18 cellular contexts compared by ENCODE assay signal in genomic region chr2:170968205-170969003, GRCh38. TPM values are rescaled to one million over a fixed set of nuclear protein-coding genes. Genes with fewer than 3 reads are reported as not detected.
DNase-seq lines count a peak whose midpoint lies in the region; ATAC-seq and TF ChIP-seq lines count a peak whose summit lies in the region.
"Had no signal": no experiment of that assay in that cellular context is flagged by ENCODE, and none has a peak within 500 bp of the region (broad histone marks: within the 10 kb centered on the region; RNA-seq: fewer than 3 reads in every experiment).

No MANE protein-coding gene starts in this region.

- intact Hi-C loops in CD4-positive, alpha-beta T cell (cut with DNase I, micrococcal nuclease) = loop anchor here in 1 of 2 experiments (5.0 kb wide), 1 partner anchor 36 kb away; no protein-coding TSS in a partner anchor
- intact Hi-C loops in Calu3 (cut with micrococcal nuclease; ENCODE audit: unreplicated experiment) = no loop called here

- TF ChIP-seq CTCF in CD4-positive, alpha-beta T cell (IDR thresholded peaks at IDR 0.05) = no peak
- TF ChIP-seq CTCF in Calu3 (IDR thresholded peaks at IDR 0.05; ENCODE audit: unreplicated experiment) (no peak), WTC11 (IDR thresholded peaks at IDR 0.05) (no peak)

- H3K36me3 ChIP-seq in CD8-positive, alpha-beta memory T cell (ENCODE audit: insufficient read depth, low read length) = peaks cover 31% of the 10 kb centered on the region
- H3K36me3 ChIP-seq: colonic mucosa had no signal

- no peak overlapping the region for H3K4me3 Mint-ChIP-seq in CD4-positive, alpha-beta T cell
- H3K4me3 Mint-ChIP-seq in Calu3 (ENCODE audit: low read depth, unreplicated experiment) (no peak overlapping the region), WTC11 (no peak overlapping the region), naive B cell (peak overlapping the region in 1 of 8 donors; percentile 15)
- H3K4me3 Mint-ChIP-seq in CD8-positive, alpha-beta memory T cell = peak overlapping the region in 1 of 7 donors; percentile 41
- H3K4me3 Mint-ChIP-seq: activated naive CD8-positive, alpha-beta T cell treated with anti-CD3 and anti-CD28 coated beads, Interleukin-2, amount 10 ng/mL, durations not matched to agents 7 days and 5 days had no signal

- H3K27ac ChIP-seq in CD4-positive, alpha-beta T cell (ENCODE audit: low read depth, low read length) = no peak overlapping the region
- no peak overlapping the region for H3K27ac ChIP-seq in CD8-positive, alpha-beta memory T cell (ENCODE audit: low read depth, low read length)
- H3K27ac ChIP-seq: colonic mucosa, psoas muscle, upper lobe of right lung had no signal

- no peaks in the 10 kb centered on the region for H3K27me3 ChIP-seq in CD4-positive, alpha-beta T cell (ENCODE audit: control insufficient read depth, insufficient read depth, low read length)
- H3K27me3 ChIP-seq in CD8-positive, alpha-beta memory T cell (ENCODE audit: insufficient read depth, low read length, poor library complexity, severe bottlenecking) = no peaks in the 10 kb centered on the region
- H3K27me3 ChIP-seq: colonic mucosa, upper lobe of right lung had no signal

- peaks cover 5% of the 10 kb centered on the region for H3K4me1 ChIP-seq in CD8-positive, alpha-beta memory T cell (ENCODE audit: insufficient read depth, low read length)
- H3K4me1 ChIP-seq: colonic mucosa, psoas muscle had no signal

- peaks cover 7% of the 10 kb centered on the region for H3K4me1 Mint-ChIP-seq in CD4-positive, alpha-beta T cell (ENCODE audit: low read depth)
- peaks cover 17% of the 10 kb centered on the region for H3K4me1 Mint-ChIP-seq in Calu3 (ENCODE audit: low read depth, unreplicated experiment)
- H3K4me1 Mint-ChIP-seq in WTC11 = peaks cover 30% of the 10 kb centered on the region
- H3K4me1 Mint-ChIP-seq in naive B cell = peaks cover 6 to 10% (median 7%) of the 10 kb centered on the region in 3 donors
- H3K4me1 Mint-ChIP-seq in CD8-positive, alpha-beta memory T cell = peaks cover 6 to 7% (median 6%) of the 10 kb centered on the region in 3 donors

- CTCF ChIA-PET in CD4-positive, alpha-beta T cell (lab: Charles Lee) = interaction anchor here (0.5 kb wide), 1 partner anchor 42 kb away, joined by 3 read pairs; no protein-coding TSS in a partner anchor
- CTCF ChIA-PET in Calu3 (lab: Charles Lee) = interaction anchor here (1.3 kb wide), 1 partner anchor 39 kb away, joined by 5 read pairs; the partner anchor contains the start of gene GORASP2
- CTCF ChIA-PET in WTC11 (lab: Charles Lee) = interaction anchor here (1.2 to 1.6 kb wide), 2 partner anchors 40 to 575 kb away, joined by 3 to 7 read pairs; partner anchors contain the start of gene GORASP2
- CTCF ChIA-PET in CD8-positive, alpha-beta memory T cell (lab: Charles Lee) = interaction anchor here (1.5 kb wide), 1 partner anchor 191 kb away, joined by 3 read pairs; no protein-coding TSS in a partner anchor

- H3K9me3 ChIP-seq in CD4-positive, alpha-beta T cell (ENCODE audit: control insufficient read depth, low read length) = no peaks in the 10 kb centered on the region
- H3K9me3 ChIP-seq in CD8-positive, alpha-beta memory T cell (ENCODE audit: low read length) = no peaks in the 10 kb centered on the region
- H3K9me3 ChIP-seq: colonic mucosa, psoas muscle, upper lobe of right lung had no signal

- no TSS peak for BruUV-seq in Calu3 (replicated peaks; lab: Mats Ljungman, UMichigan)

- no peak for ATAC-seq in CD4-positive, alpha-beta T cell (ENCODE audit: poor library complexity)
- no peak for ATAC-seq in WTC11
- no peak for ATAC-seq in naive B cell (ENCODE audit: low read depth in 2 of 2)
- ATAC-seq: psoas muscle, upper lobe of right lung had no signal

- POLR2A ChIA-PET in CD4-positive, alpha-beta T cell (lab: Charles Lee) = no interaction called here
- POLR2A ChIA-PET in WTC11 (lab: Charles Lee) = no interaction called here
- POLR2A ChIA-PET in CD8-positive, alpha-beta memory T cell (lab: Charles Lee) = no interaction called here

- H3K27ac Mint-ChIP-seq in CD4-positive, alpha-beta T cell = peak overlapping the region; percentile 47
- H3K27ac Mint-ChIP-seq in Calu3 (ENCODE audit: unreplicated experiment) (peak overlapping the region; percentile 74), WTC11 (peak overlapping the region; percentile 67), naive B cell (peak overlapping the region in 4 of 6 donors; percentile 37 to 56 (median 53))
- H3K27ac Mint-ChIP-seq in CD8-positive, alpha-beta memory T cell = peak overlapping the region in 3 of 8 donors; percentile 46 to 83 (median 68)
- H3K27ac Mint-ChIP-seq: activated naive CD8-positive, alpha-beta T cell treated with anti-CD3 and anti-CD28 coated beads, Interleukin-2, amount 10 ng/mL, durations not matched to agents 7 days and 5 days had no signal

- H3K36me3 Mint-ChIP-seq in CD4-positive, alpha-beta T cell (ENCODE audit: low read depth) = peaks cover 44% of the 10 kb centered on the region
- H3K36me3 Mint-ChIP-seq in Calu3 (ENCODE audit: insufficient read depth, unreplicated experiment) = peaks cover 86% of the 10 kb centered on the region
- peaks cover 37% of the 10 kb centered on the region for H3K36me3 Mint-ChIP-seq in WTC11
- H3K36me3 Mint-ChIP-seq in naive B cell = peaks cover 10 to 11% of the 10 kb centered on the region in 2 donors
- H3K36me3 Mint-ChIP-seq in CD8-positive, alpha-beta memory T cell = peaks cover 0 to 48% (median 6%) of the 10 kb centered on the region in 3 donors

- no peak for DNase-seq in CD4-positive, alpha-beta T cell
- no peak for DNase-seq in Calu3
- DNase-seq in WTC11 (ENCODE audit: low spot score) = no peak
- DNase-seq in naive B cell = no peak
- no peak for DNase-seq in CD8-positive, alpha-beta memory T cell
- DNase-seq in RKO (ENCODE audit: low spot score) = no peak
- DNase-seq in NCI-H526 treated with DMSO at 0.1 percent for 48 hours (lab: John Stamatoyannopoulos, UW) = no peak
- DNase-seq: activated CD4-positive, alpha-beta T cell treated with anti-CD3 and anti-CD28 coated beads, Interleukin-2, amount 50 U/mL, for 1 hour; activated CD8-positive, alpha-beta memory T cell treated with anti-CD3 and anti-CD28 coated beads, Interleukin-2, amount 50 U/mL, for 48 hours; activated naive CD8-positive, alpha-beta T cell treated with anti-CD3 and anti-CD28 coated beads, Interleukin-2, amount 10 ng/mL, durations not matched to agents 7 days and 5 days; colonic mucosa; NCI-H146; NCI-H2171 treated with DMSO at 0.1 percent for 48 hours; NCI-H526; psoas muscle; small intestine; SW 1271; upper lobe of right lung had no signal

- H3K9me3 Mint-ChIP-seq in CD4-positive, alpha-beta T cell = no peaks in the 10 kb centered on the region
- no peaks in the 10 kb centered on the region for H3K9me3 Mint-ChIP-seq in Calu3 (ENCODE audit: low read depth, unreplicated experiment)
- no peaks in the 10 kb centered on the region for H3K9me3 Mint-ChIP-seq in WTC11
- no peaks in the 10 kb centered on the region for H3K9me3 Mint-ChIP-seq in naive B cell
- no peaks in the 10 kb centered on the region for H3K9me3 Mint-ChIP-seq in CD8-positive, alpha-beta memory T cell
- H3K9me3 Mint-ChIP-seq: activated naive CD8-positive, alpha-beta T cell treated with anti-CD3 and anti-CD28 coated beads, Interleukin-2, amount 10 ng/mL, durations not matched to agents 7 days and 5 days had no signal

- no peaks in the 10 kb centered on the region for H3K27me3 Mint-ChIP-seq in CD4-positive, alpha-beta T cell
- H3K27me3 Mint-ChIP-seq in Calu3 (ENCODE audit: unreplicated experiment) = no peaks in the 10 kb centered on the region
- peaks cover 4% of the 10 kb centered on the region; the same call in 1 of the 2 replicates for H3K27me3 Mint-ChIP-seq in WTC11 (ENCODE audit: low read depth)
- no peaks in the 10 kb centered on the region for H3K27me3 Mint-ChIP-seq in naive B cell
- no peaks in the 10 kb centered on the region for H3K27me3 Mint-ChIP-seq in CD8-positive, alpha-beta memory T cell
- H3K27me3 Mint-ChIP-seq: activated naive CD8-positive, alpha-beta T cell treated with anti-CD3 and anti-CD28 coated beads, Interleukin-2, amount 10 ng/mL, durations not matched to agents 7 days and 5 days had no signal

- no peak overlapping the region for H3K4me3 ChIP-seq in CD8-positive, alpha-beta memory T cell (ENCODE audit: low read length)
- H3K4me3 ChIP-seq: colonic mucosa, psoas muscle, upper lobe of right lung had no signal

TF ChIP-seq in WTC11, 78 proteins besides CTCF, POLR2A, EP300 and RAD21:
- TF ChIP-seq ZNF138 (CRISPR knock-in tag; conservative IDR thresholded peaks at IDR 0.05) = no peak
- TF ChIP-seq EMX1 (CRISPR knock-in tag; IDR thresholded peaks at IDR 0.05) = 0 out of 2 replicates have a peak, but pooled peaks have one; percentile 17
- 0 out of 2 replicates have a peak, but pooled peaks have one; percentile 51 for TF ChIP-seq OVOL2 (CRISPR knock-in tag; IDR thresholded peaks at IDR 0.05; ENCODE audit: borderline replicate concordance)
TF ChIP-seq in WTC11: peak in this region for 2.

RNA-seq across cellular contexts. Expression of gene GORASP2, which starts 39.4 kb away (rescaled TPM):
- total RNA-seq in CD4-positive, alpha-beta T cell = 10 to 100 TPM; 87.3 to 95.7 TPM
- total RNA-seq in Calu3 (2022) = 98.1 and 105 TPM in 2 replicates
- total RNA-seq in WTC11 (2021) = 77.8 to 102 TPM (median 79.2 TPM) in 3 replicates
- polyA plus RNA-seq in naive B cell (ENCODE audit: low read depth in 6 of 6) = 10 to 100 TPM; 51.7 to 93.6 (median 63.2) TPM
- total RNA-seq in CD8-positive, alpha-beta memory T cell = 10 to 100 TPM; 70.7 to 80.9 TPM
- 101 TPM for polyA plus RNA-seq in CD8-positive, alpha-beta memory T cell
